In the genomic region with DNA sequence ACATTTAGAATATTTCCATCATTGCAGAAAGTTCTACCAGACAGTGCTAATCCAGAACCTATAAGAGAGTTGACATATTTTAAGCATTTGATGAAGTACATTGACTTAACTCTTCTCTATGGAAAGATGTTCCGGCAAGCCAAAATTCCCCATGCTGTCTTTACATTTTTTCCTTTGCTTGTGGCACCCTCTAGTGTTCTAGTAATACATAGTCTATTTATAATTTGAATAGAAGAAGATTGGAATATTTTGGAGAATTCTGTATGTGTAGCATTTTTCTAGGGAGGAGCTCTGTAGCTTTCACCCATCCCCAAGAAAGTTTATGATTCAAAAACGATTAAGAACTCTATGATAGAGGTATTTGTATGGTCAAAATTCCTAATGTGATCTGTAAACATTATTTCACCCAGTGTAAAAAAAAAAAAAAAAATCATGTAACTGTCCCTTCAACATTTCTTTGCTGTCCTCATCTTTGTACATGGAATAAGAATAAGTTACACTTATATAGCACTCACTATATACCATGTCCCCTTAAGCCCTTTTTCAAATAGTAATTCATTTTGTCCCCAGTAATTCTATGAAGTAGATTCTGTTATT, we compare ENCODE assay signal across 1 cellular context.
TF ChIP-seq lines count a peak whose summit lies in the region.

No MANE protein-coding gene starts in this region.

TF ChIP-seq in GM23338, 12 proteins besides CTCF, POLR2A, EP300 and RAD21 (continued from another document):
- TF ChIP-seq, protein P1, sequence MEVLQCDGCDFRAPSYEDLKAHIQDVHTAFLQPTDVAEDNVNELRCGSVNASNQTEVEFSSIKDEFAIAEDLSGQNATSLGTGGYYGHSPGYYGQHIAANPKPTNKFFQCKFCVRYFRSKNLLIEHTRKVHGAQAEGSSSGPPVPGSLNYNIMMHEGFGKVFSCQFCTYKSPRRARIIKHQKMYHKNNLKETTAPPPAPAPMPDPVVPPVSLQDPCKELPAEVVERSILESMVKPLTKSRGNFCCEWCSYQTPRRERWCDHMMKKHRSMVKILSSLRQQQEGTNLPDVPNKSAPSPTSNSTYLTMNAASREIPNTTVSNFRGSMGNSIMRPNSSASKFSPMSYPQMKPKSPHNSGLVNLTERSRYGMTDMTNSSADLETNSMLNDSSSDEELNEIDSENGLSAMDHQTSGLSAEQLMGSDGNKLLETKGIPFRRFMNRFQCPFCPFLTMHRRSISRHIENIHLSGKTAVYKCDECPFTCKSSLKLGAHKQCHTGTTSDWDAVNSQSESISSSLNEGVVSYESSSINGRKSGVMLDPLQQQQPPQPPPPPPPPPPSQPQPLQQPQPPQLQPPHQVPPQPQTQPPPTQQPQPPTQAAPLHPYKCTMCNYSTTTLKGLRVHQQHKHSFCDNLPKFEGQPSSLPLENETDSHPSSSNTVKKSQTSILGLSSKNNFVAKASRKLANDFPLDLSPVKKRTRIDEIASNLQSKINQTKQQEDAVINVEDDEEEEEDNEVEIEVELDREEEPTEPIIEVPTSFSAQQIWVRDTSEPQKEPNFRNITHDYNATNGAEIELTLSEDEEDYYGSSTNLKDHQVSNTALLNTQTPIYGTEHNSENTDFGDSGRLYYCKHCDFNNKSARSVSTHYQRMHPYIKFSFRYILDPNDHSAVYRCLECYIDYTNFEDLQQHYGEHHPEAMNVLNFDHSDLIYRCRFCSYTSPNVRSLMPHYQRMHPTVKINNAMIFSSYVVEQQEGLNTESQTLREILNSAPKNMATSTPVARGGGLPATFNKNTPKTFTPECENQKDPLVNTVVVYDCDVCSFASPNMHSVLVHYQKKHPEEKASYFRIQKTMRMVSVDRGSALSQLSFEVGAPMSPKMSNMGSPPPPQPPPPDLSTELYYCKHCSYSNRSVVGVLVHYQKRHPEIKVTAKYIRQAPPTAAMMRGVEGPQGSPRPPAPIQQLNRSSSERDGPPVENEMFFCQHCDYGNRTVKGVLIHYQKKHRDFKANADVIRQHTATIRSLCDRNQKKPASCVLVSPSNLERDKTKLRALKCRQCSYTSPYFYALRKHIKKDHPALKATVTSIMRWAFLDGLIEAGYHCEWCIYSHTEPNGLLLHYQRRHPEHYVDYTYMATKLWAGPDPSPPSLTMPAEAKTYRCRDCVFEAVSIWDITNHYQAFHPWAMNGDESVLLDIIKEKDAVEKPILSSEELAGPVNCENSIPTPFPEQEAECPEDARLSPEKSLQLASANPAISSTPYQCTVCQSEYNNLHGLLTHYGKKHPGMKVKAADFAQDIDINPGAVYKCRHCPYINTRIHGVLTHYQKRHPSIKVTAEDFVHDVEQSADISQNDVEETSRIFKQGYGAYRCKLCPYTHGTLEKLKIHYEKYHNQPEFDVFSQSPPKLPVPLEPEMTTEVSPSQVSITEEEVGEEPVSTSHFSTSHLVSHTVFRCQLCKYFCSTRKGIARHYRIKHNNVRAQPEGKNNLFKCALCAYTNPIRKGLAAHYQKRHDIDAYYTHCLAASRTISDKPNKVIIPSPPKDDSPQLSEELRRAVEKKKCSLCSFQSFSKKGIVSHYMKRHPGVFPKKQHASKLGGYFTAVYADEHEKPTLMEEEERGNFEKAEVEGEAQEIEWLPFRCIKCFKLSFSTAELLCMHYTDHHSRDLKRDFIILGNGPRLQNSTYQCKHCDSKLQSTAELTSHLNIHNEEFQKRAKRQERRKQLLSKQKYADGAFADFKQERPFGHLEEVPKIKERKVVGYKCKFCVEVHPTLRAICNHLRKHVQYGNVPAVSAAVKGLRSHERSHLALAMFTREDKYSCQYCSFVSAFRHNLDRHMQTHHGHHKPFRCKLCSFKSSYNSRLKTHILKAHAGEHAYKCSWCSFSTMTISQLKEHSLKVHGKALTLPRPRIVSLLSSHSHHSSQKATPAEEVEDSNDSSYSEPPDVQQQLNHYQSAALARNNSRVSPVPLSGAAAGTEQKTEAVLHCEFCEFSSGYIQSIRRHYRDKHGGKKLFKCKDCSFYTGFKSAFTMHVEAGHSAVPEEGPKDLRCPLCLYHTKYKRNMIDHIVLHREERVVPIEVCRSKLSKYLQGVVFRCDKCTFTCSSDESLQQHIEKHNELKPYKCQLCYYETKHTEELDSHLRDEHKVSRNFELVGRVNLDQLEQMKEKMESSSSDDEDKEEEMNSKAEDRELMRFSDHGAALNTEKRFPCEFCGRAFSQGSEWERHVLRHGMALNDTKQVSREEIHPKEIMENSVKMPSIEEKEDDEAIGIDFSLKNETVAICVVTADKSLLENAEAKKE (CRISPR knock-in tag; IDR thresholded peaks at IDR 0.05) = no peak
